Comparison of ENCODE assay signal across 13 cellular contexts in genomic region chr15:68333775-68334470, GRCh38. TPM values are rescaled to one million over a fixed set of nuclear protein-coding genes. Genes with fewer than 3 reads are reported as not detected.
DNase-seq lines count a peak whose midpoint lies in the region; ATAC-seq, FAIRE-seq and TF ChIP-seq lines count a peak whose summit lies in the region.
"Had no signal": no experiment of that assay in that cellular context is flagged by ENCODE, and none has a peak within 500 bp of the region (broad histone marks: within the 10 kb centered on the region; RNA-seq: fewer than 3 reads in every experiment).

No MANE protein-coding gene starts in this region.

- TF ChIP-seq EP300 in K562 (IDR thresholded peaks at IDR 0.05; ENCODE audit: low read length): no peak

- intact Hi-C loops in K562 (cut with micrococcal nuclease) (no loop called here), aorta (cut with DNase I) (loop anchor here in 1 of 2 donors (2.0 kb wide), 1 partner anchor 33 kb away; no protein-coding TSS in a partner anchor), CD14-positive monocyte (cut with micrococcal nuclease) (no loop called here)

- H3K4me1 ChIP-seq in K562 (replicated peaks in 1 of 2; ENCODE audit: control insufficient read depth in 2 of 2, insufficient read depth in 2 of 2, low read length in 2 of 2): no peaks in the 10 kb centered on the region; a peak in 1 of 5 replicates
- peaks cover 0 to 5% of the 10 kb centered on the region in 2 donors for H3K4me1 ChIP-seq in aorta (ENCODE audit: control insufficient read depth in 1 of 2, insufficient read depth in 2 of 2, low read length in 2 of 2)

- WGBS in K562 (ENCODE audit: insufficient coverage, low coverage, missing lambda C conversion rate): under 1% methylated on average over 8 of the region's 8 CpGs
- 59 to 72% methylated on average over 8 of the region's 8 CpGs for WGBS in aorta, 2 donors

- H3K9me3 ChIP-seq in K562 (replicated peaks; ENCODE audit: control insufficient read depth, insufficient read depth, low read depth, low read length) (no peaks in the 10 kb centered on the region), aorta (ENCODE audit: control insufficient read depth, low read length) (no peaks in the 10 kb centered on the region)
- H3K9me3 ChIP-seq: testis had no signal

- H3K36me3 Mint-ChIP-seq in activated naive CD4-positive, alpha-beta T cell treated with anti-CD3 and anti-CD28 coated beads, Interleukin-2, amount 50 U/mL, for 72 hours: no peaks in the 10 kb centered on the region
- H3K36me3 Mint-ChIP-seq in CD14-positive monocyte: no peaks in the 10 kb centered on the region
- H3K36me3 Mint-ChIP-seq: neural progenitor cell had no signal

- H3K9ac ChIP-seq in K562 (ENCODE audit: insufficient read depth in 1 of 2, low read depth in 2 of 2, low read length in 2 of 2): no peak overlapping the region
- H3K9ac ChIP-seq: neural progenitor cell had no signal

- no TSS peak for BruUV-seq in K562 (replicated peaks; lab: Mats Ljungman, UMichigan)

- in situ Hi-C loops in K562 (cut with MboI): no loop called here

- CTCF ChIA-PET in K562 (lab: Yijun Ruan, JAX; ENCODE audit: low intra/inter-chr PET ratio): no interaction called here

- H3K4me2 ChIP-seq in K562 (ENCODE audit: insufficient read depth, low read length): no peak overlapping the region
- H3K4me2 ChIP-seq: neural progenitor cell had no signal

- TF ChIP-seq RAD21 in K562 (CRISPR knock-in tag; conservative IDR thresholded peaks at IDR 0.05 in 1 of 2, IDR thresholded peaks at IDR 0.05 in 1 of 2): no peak

- H3K36me3 ChIP-seq in K562 (ENCODE audit: control insufficient read depth, insufficient read depth, low read length) (no peaks in the 10 kb centered on the region), aorta (ENCODE audit: control insufficient read depth in 1 of 2, insufficient read depth in 2 of 2, low read length in 1 of 2) (peaks cover 3 to 12% of the 10 kb centered on the region in 2 donors)
- H3K36me3 ChIP-seq: neural progenitor cell had no signal

- no peak for DNase-seq in activated naive CD4-positive, alpha-beta T cell treated with anti-CD3 and anti-CD28 coated beads, Interleukin-2, amount 50 U/mL, for 72 hours (ENCODE audit: low spot score in 2 of 2)
- no peak for DNase-seq in activated naive CD4-positive, alpha-beta T cell treated with anti-CD3 and anti-CD28 coated beads, Interleukin-2, amount 50 U/mL, for 16 hours
- DNase-seq in K562 (ENCODE audit: extremely low read depth in 1 of 4, low spot score in 3 of 4) (no peak), iris pigment epithelial cell (ENCODE audit: low read depth) (peak; percentile 35), aorta (peak; percentile 86 to 90), kidney glomerular epithelial cell (lab: John Stamatoyannopoulos, UW) (no peak), HuH-7 (ENCODE audit: low spot score) (no peak), CD14-positive monocyte (ENCODE audit: low spot score) (no peak)
- DNase-seq: HFFc6; stimulated activated CD4-positive, alpha-beta T cell treated with anti-CD3 and anti-CD28 coated beads, Interleukin-4, amount 100 ng/mL, for 24 hours; testis had no signal

- H3K27ac ChIP-seq in K562 (ENCODE audit: extremely low read depth, low read depth, low read length) (no peak overlapping the region), aorta (ENCODE audit: low read depth in 1 of 2, low read length in 2 of 2) (peak overlapping the region; percentile 71 to 93)
- H3K27ac ChIP-seq: neural progenitor cell had no signal

- peaks cover 10% of the 10 kb centered on the region for H3K4me1 Mint-ChIP-seq in CD14-positive monocyte

- H4K20me1 ChIP-seq in K562 (replicated peaks; ENCODE audit: control insufficient read depth, insufficient read depth, low read length): peaks cover 2% of the 10 kb centered on the region; the same call in 1 of the 2 replicates

- no peak for FAIRE-seq in K562 (lab: Jason Lieb, UNC)

- H3K27me3 ChIP-seq in K562 (ENCODE audit: control insufficient read depth in 2 of 2, insufficient read depth in 2 of 2, low read length in 2 of 2) (peaks cover 28 to 80% of the 10 kb centered on the region in 2 experiments), aorta (ENCODE audit: control insufficient read depth in 1 of 2, insufficient read depth in 2 of 2, low read length in 1 of 2) (no peaks in the 10 kb centered on the region)
- H3K27me3 ChIP-seq: neural progenitor cell, testis had no signal

- POLR2A ChIA-PET in K562 (lab: Yijun Ruan, JAX): interaction anchor here (0.7 to 1.8 kb wide), 2 partner anchors 11 to 19 kb away, joined by 5 read pairs; no protein-coding TSS in a partner anchor

- peaks cover 4 to 15% (median 10%) of the 10 kb centered on the region in 3 donors for H3K27me3 Mint-ChIP-seq in CD14-positive monocyte (ENCODE audit: low read depth in 3 of 3)

- H3K4me3 ChIP-seq in K562: no peak overlapping the region
- H3K4me3 ChIP-seq in aorta (ENCODE audit: low read length in 2 of 2): no peak overlapping the region
- H3K4me3 ChIP-seq: neural progenitor cell, testis had no signal

- no peak for ATAC-seq in activated naive CD4-positive, alpha-beta T cell treated with anti-CD3 and anti-CD28 coated beads, Interleukin-2, amount 50 U/mL, for 72 hours
- ATAC-seq in K562 (no peak), aorta (ENCODE audit: low FRiP score) (no peak)

- no peak overlapping the region for H2AFZ ChIP-seq in K562 (ENCODE audit: low read depth, low read length)
- H2AFZ ChIP-seq: neural progenitor cell had no signal

- no peaks in the 10 kb centered on the region for H3K79me2 ChIP-seq in K562 (ENCODE audit: control insufficient read depth, insufficient read depth, low read length)

- TF ChIP-seq CTCF in K562 (IDR thresholded peaks at IDR 0.05 in 2 of 3, conservative IDR thresholded peaks at IDR 0.05 in 1 of 3; ENCODE audit: insufficient read depth in 2 of 3, low read depth in 1 of 3, low read length in 3 of 3): no peak
- TF ChIP-seq CTCF in CD14-positive monocyte (IDR thresholded peaks at IDR 0.05): no peak

- no peaks in the 10 kb centered on the region for H3K9me3 Mint-ChIP-seq in activated naive CD4-positive, alpha-beta T cell treated with anti-CD3 and anti-CD28 coated beads, Interleukin-2, amount 50 U/mL, for 72 hours
- peaks cover 0 to 2% (median 0%) of the 10 kb centered on the region in 7 donors for H3K9me3 Mint-ChIP-seq in CD14-positive monocyte
- H3K9me3 Mint-ChIP-seq: HFFc6; neural progenitor cell; T-helper 1 cell treated with Interleukin-12 subunit alpha and Interleukin-12 subunit beta and Interleukin-4 antibody, amounts not matched to agents 30 μg/mL and 1 μg/mL, for 36 hours had no signal

- H3K4me3 Mint-ChIP-seq in CD14-positive monocyte: peak overlapping the region in 1 of 2 donors; percentile 9
- H3K4me3 Mint-ChIP-seq: HFFc6; neural progenitor cell; T-helper 1 cell treated with Interleukin-12 subunit alpha and Interleukin-12 subunit beta and Interleukin-4 antibody, amounts not matched to agents 30 μg/mL and 1 μg/mL, for 36 hours had no signal

- no peak for TF ChIP-seq POLR2A in K562 (conservative IDR thresholded peaks at IDR 0.05)

- H3K9me1 ChIP-seq in K562 (ENCODE audit: control insufficient read depth, insufficient read depth, low read length): no peaks in the 10 kb centered on the region

- H3K27ac Mint-ChIP-seq in activated naive CD4-positive, alpha-beta T cell treated with anti-CD3 and anti-CD28 coated beads, Interleukin-2, amount 50 U/mL, for 72 hours: peak overlapping the region; percentile 58 to 65
- peak overlapping the region in 3 of 7 donors; percentile 7 to 55 (median 31) for H3K27ac Mint-ChIP-seq in CD14-positive monocyte
- H3K27ac Mint-ChIP-seq: HFFc6; neural progenitor cell; T-helper 1 cell treated with Interleukin-12 subunit alpha and Interleukin-12 subunit beta and Interleukin-4 antibody, amounts not matched to agents 30 μg/mL and 1 μg/mL, for 36 hours had no signal

TF ChIP-seq in K562, 482 proteins besides CTCF, POLR2A, EP300 and RAD21:
- no peak for TF ChIP-seq MYNN (IDR thresholded peaks at IDR 0.05)
- TF ChIP-seq MYNN (CRISPR knock-in tag; IDR thresholded peaks at IDR 0.05): no peak
- TF ChIP-seq ZNF316 (IDR thresholded peaks at IDR 0.05): 0 out of 2 replicates have a peak, but pooled peaks have one; percentile 37

RNA-seq across cellular contexts. Expression of gene FEM1B, which starts 56.4 kb away (rescaled TPM):
- total RNA-seq in activated naive CD4-positive, alpha-beta T cell treated with anti-CD3 and anti-CD28 coated beads, Interleukin-2, amount 50 U/mL, for 72 hours: 10 to 100 TPM; 40.3 to 43.7 TPM
- total RNA-seq in K562 (2011; cell fraction: chromatin; rRNA removed; ENCODE audit: low replicate concordance): 56.6 and 67.0 TPM in 2 replicates
- total RNA-seq in K562 (2011; cell fraction: nucleolus; rRNA removed): 22.5 and 38.2 TPM in 2 replicates
- total RNA-seq in K562 (2011; cell fraction: nucleoplasm; rRNA removed): 31.6 and 32.1 TPM in 2 replicates
- total RNA-seq in K562 (2014; rRNA removed) (18.0 and 19.7 TPM in 2 replicates), K562 (2014; rRNA removed; fragmentation: Illumina TruSeq; extraction: Trizol) (35.3 and 40.3 TPM in 2 replicates), K562 (2015; rRNA removed; fragmentation: Illumina TruSeq; extraction: Trizol) (30.4 and 34.7 TPM in 2 replicates), K562 (2021) (32.2 and 42.1 TPM in 2 replicates), aorta (10 to 100 TPM; 76.0 to 96.3 TPM)
- polyA plus RNA-seq in K562 (2011; rRNA removed) (58.3 and 61.6 TPM in 2 replicates), K562 (2014; fragmentation: Illumina TruSeq; extraction: Trizol) (20.1 and 22.3 TPM in 2 replicates), K562 (2014; fragmentation: Nextera tagmentation; extraction: Ambion mirVana) (1 to 10 TPM; 5.9 to 6.5 TPM), K562 (2014; rRNA removed) (12.0 and 14.0 TPM in 2 replicates), aorta (10 to 100 TPM; 11.3 to 14.2 TPM), CD14-positive monocyte (10 to 100 TPM; 26.0 to 26.4 TPM)
- 24.2 and 31.0 TPM in 2 replicates for polyA plus RNA-seq in K562 (2011; cell fraction: cytosol; rRNA removed)
- polyA plus RNA-seq in K562 (2011; cell fraction: nucleus; rRNA removed): 36.5 and 41.2 TPM in 2 replicates
- 14.2 and 14.3 TPM in 2 replicates for polyA plus RNA-seq in K562 (2012)
- polyA minus RNA-seq in K562 (2011; rRNA and poly(A)+ RNA removed): 182 and 215 TPM in 2 replicates
- polyA minus RNA-seq in K562 (2011; cell fraction: cytosol; rRNA and poly(A)+ RNA removed): 79.5 and 101 TPM in 2 replicates
- polyA minus RNA-seq in K562 (2011; cell fraction: nucleus; rRNA and poly(A)+ RNA removed): 19.3 and 38.7 TPM in 2 replicates

Comparison
In these comparisons a context has a peak if more than half of its experiments do, and no peak if none do; other contexts are left out.
1. DNase-seq: peak in iris pigment epithelial cell (single experiment) and aorta (2 of 2); none in activated naive CD4-positive, alpha-beta T cell treated with anti-CD3 and anti-CD28 coated beads, Interleukin-2, amount 50 U/mL, for 72 hours (0 of 2), activated naive CD4-positive, alpha-beta T cell treated with anti-CD3 and anti-CD28 coated beads, Interleukin-2, amount 50 U/mL, for 16 hours (single experiment), K562 (0 of 4), kidney glomerular epithelial cell (single experiment), HuH-7 (single experiment) and CD14-positive monocyte (single experiment).